Comparison of ENCODE assay signal across 8 cellular contexts in the genomic region with DNA sequence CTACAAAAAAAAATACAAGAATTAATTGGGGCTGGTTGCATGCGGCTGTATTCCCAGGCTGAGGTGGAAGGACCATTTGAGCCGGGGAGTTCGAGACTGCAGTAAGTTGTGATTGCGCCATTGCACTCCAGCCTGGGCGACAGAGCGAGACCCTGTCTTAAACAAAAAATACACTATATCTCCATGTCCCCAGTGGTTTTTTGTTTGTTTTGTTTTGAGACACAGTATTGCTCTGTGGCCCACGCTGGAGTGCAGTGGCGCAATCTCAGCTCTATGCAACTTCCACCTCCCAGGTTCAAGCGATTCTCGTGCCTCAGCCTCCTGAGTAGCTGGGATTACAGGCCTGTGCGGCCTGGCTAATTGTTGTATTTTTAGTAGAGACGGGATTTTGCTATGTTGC. TPM values are rescaled to one million over a fixed set of nuclear protein-coding genes. Genes with fewer than 3 reads are reported as not detected.
DNase-seq lines count a peak whose midpoint lies in the region; TF ChIP-seq lines count a peak whose summit lies in the region.
"Had no signal": no experiment of that assay in that cellular context is flagged by ENCODE, and none has a peak within 500 bp of the region (broad histone marks: within the 10 kb centered on the region; RNA-seq: fewer than 3 reads in every experiment).

No MANE protein-coding gene starts in this region.

- peaks cover 5% of the 10 kb centered on the region for H4K20me1 ChIP-seq in hepatocyte (ENCODE audit: insufficient read depth, poor library complexity, severe bottlenecking)

- DNase-seq in HFFc6 (no peak), WERI-Rb-1 (no peak), hepatocyte (ENCODE audit: low spot score) (no peak), spleen (no peak), mucosa of gallbladder (ENCODE audit: low spot score) (no peak), NCI-H446 (lab: John Stamatoyannopoulos, UW) (no peak), HuH-7.5 (ENCODE audit: low spot score) (no peak)
- DNase-seq: T1000 had no signal

- peaks cover 32% of the 10 kb centered on the region for H3K79me2 ChIP-seq in hepatocyte

- no peaks in the 10 kb centered on the region for H3K9me2 ChIP-seq in hepatocyte (replicated peaks; ENCODE audit: insufficient read depth)

- no peak for TF ChIP-seq CTCF in HFFc6 (IDR thresholded peaks at IDR 0.05)
- no peak for TF ChIP-seq CTCF in WERI-Rb-1 (IDR thresholded peaks at IDR 0.05; ENCODE audit: low read depth, low read length)
- TF ChIP-seq CTCF in hepatocyte (IDR thresholded peaks at IDR 0.05; ENCODE audit: poor library complexity): no peak
- TF ChIP-seq CTCF in spleen (IDR thresholded peaks at IDR 0.05 in 8 of 11, conservative IDR thresholded peaks at IDR 0.05 in 3 of 11): no peak

- H3K27ac ChIP-seq in WERI-Rb-1 (peak overlapping the region; percentile 98; the same call in 1 of the 2 replicates), hepatocyte (peak overlapping the region; percentile 93), spleen (peak overlapping the region in 4 of 8 donors; percentile 89 to 96 (median 90))

- 90% methylated on average over 12 of the region's 12 CpGs for WGBS in hepatocyte (ENCODE audit: low lambda C conversion rate, missing lambda C conversion rate)
- 59 to 92% (median 73%) methylated on average over 12 of the region's 12 CpGs for WGBS in spleen, 5 donors

- H3K4me3 ChIP-seq in WERI-Rb-1 (ENCODE audit: low read depth, low read length) (peak overlapping the region; percentile 98), hepatocyte (peak overlapping the region; percentile 60), spleen (peak overlapping the region in 7 of 8 donors; percentile 96 to 100 (median 99))

- H3K27me3 Mint-ChIP-seq in HFFc6 (ENCODE audit: insufficient read depth): peaks cover 2% of the 10 kb centered on the region

- H3K9me3 ChIP-seq in WERI-Rb-1 (ENCODE audit: severe bottlenecking): no peaks in the 10 kb centered on the region
- H3K9me3 ChIP-seq in hepatocyte (ENCODE audit: low read depth): no peaks in the 10 kb centered on the region
- no peaks in the 10 kb centered on the region for H3K9me3 ChIP-seq in spleen

- no peak for TF ChIP-seq POLR2A in spleen (IDR thresholded peaks at IDR 0.05)

- peaks cover 13% of the 10 kb centered on the region for H3K4me1 ChIP-seq in hepatocyte (ENCODE audit: insufficient read depth)
- peaks cover 17 to 40% (median 31%) of the 10 kb centered on the region in 6 donors for H3K4me1 ChIP-seq in spleen

- H3K36me3 Mint-ChIP-seq in HFFc6 (ENCODE audit: low read depth): peaks cover 9% of the 10 kb centered on the region; the same call in 1 of the 2 replicates

- H2AFZ ChIP-seq in hepatocyte: no peak overlapping the region

- H3K27me3 ChIP-seq in WERI-Rb-1 (ENCODE audit: insufficient read depth, low read depth, severe bottlenecking) (no peaks in the 10 kb centered on the region), hepatocyte (no peaks in the 10 kb centered on the region), spleen (replicated peaks in 1 of 7) (no peaks in the 10 kb centered on the region)

- H3K4me2 ChIP-seq in hepatocyte: peak overlapping the region; percentile 88

- H3K36me3 ChIP-seq in WERI-Rb-1 (peaks cover 76% of the 10 kb centered on the region), hepatocyte (replicated peaks; ENCODE audit: insufficient read depth, low read depth) (no peaks in the 10 kb centered on the region), spleen (peaks cover 0 to 70% (median 30%) of the 10 kb centered on the region in 6 donors)

- H3K4me1 Mint-ChIP-seq in HFFc6 (ENCODE audit: low read depth): peaks cover 9% of the 10 kb centered on the region; the same call in 1 of the 2 replicates

- peak overlapping the region; percentile 95 for H3K4me3 Mint-ChIP-seq in HFFc6

- no peaks in the 10 kb centered on the region for H3K9me3 Mint-ChIP-seq in HFFc6

- H3K27ac Mint-ChIP-seq in HFFc6: peak overlapping the region; percentile 98

- intact Hi-C loops in spleen (cut with DNase I; ENCODE audit: low total_unique reads): no loop called here

RNA-seq across cellular contexts. Expression of gene COQ4, which starts 1.1 kb away (rescaled TPM):
- 10 to 100 TPM; 29.8 to 33.3 (median 31.3) TPM for total RNA-seq in HFFc6 (2021; fragmentation: NEBNext Ultra II Directional; extraction: Animal tissue kit (Norgen Biotek cat#: 25700))
- total RNA-seq in hepatocyte: 38.2 and 40.9 TPM in 2 replicates
- polyA plus RNA-seq in hepatocyte: 35.2 and 42.8 TPM in 2 replicates
- 10 to 100 TPM; 23.9 to 53.8 (median 37.3) TPM for total RNA-seq in spleen
- 10 to 100 TPM; 39.2 to 63.7 (median 54.7) TPM for polyA plus RNA-seq in spleen
- total RNA-seq in mucosa of gallbladder: 54.8 TPM

RNA-seq across cellular contexts. Expression of gene TRUB2, which starts 1.5 kb away (rescaled TPM):
- 10 to 100 TPM; 27.0 to 38.5 (median 34.3) TPM for total RNA-seq in HFFc6 (2021; fragmentation: NEBNext Ultra II Directional; extraction: Animal tissue kit (Norgen Biotek cat#: 25700))
- 15.1 and 17.4 TPM in 2 replicates for total RNA-seq in hepatocyte
- polyA plus RNA-seq in hepatocyte: 44.5 and 50.9 TPM in 2 replicates
- total RNA-seq in spleen: 10 to 100 TPM in 5 of 7 donors, 1 to 10 TPM in 2; 9.0 to 19.2 (median 16.3) TPM
- polyA plus RNA-seq in spleen: 10 to 100 TPM; 11.8 to 15.3 (median 14.1) TPM
- 21.8 TPM for total RNA-seq in mucosa of gallbladder

RNA-seq across cellular contexts. Expression of gene SLC27A4, which starts 16.5 kb away (rescaled TPM):
- total RNA-seq in HFFc6 (2021; fragmentation: NEBNext Ultra II Directional; extraction: Animal tissue kit (Norgen Biotek cat#: 25700)): 10 to 100 TPM; 21.1 to 31.1 (median 23.2) TPM
- total RNA-seq in hepatocyte (16.1 and 23.4 TPM in 2 replicates), spleen (10 to 100 TPM in 6 of 7 donors, 1 to 10 TPM in 1; 9.6 to 14.2 (median 11.8) TPM), mucosa of gallbladder (50.4 TPM)
- polyA plus RNA-seq in hepatocyte (19.1 and 21.9 TPM in 2 replicates), spleen (10 to 100 TPM in 1 of 3 donors, 1 to 10 TPM in 2; 8.4 to 15.5 (median 8.5) TPM)

RNA-seq across cellular contexts. Expression of gene URM1, which starts 47.4 kb away (rescaled TPM):
- total RNA-seq in HFFc6 (2021; fragmentation: NEBNext Ultra II Directional; extraction: Animal tissue kit (Norgen Biotek cat#: 25700)): 10 to 100 TPM; 63.8 to 75.5 (median 70.2) TPM
- total RNA-seq in hepatocyte (32.7 and 33.8 TPM in 2 replicates), spleen (10 to 100 TPM; 32.9 to 58.1 (median 43.8) TPM), mucosa of gallbladder (53.1 TPM)
- polyA plus RNA-seq in hepatocyte (55.7 and 66.7 TPM in 2 replicates), spleen (10 to 100 TPM; 28.1 to 47.9 (median 47.9) TPM)

RNA-seq across cellular contexts. Expression of gene SWI5, which starts 47.7 kb away (rescaled TPM):
- 10 to 100 TPM; 40.7 to 46.7 (median 41.9) TPM for total RNA-seq in HFFc6 (2021; fragmentation: NEBNext Ultra II Directional; extraction: Animal tissue kit (Norgen Biotek cat#: 25700))
- 29.0 and 33.0 TPM in 2 replicates for total RNA-seq in hepatocyte
- 55.7 and 58.4 TPM in 2 replicates for polyA plus RNA-seq in hepatocyte
- total RNA-seq in spleen: 10 to 100 TPM in 6 of 7 donors, 1 to 10 TPM in 1; 8.4 to 19.1 (median 13.6) TPM
- 10 to 100 TPM; 15.6 to 23.4 (median 23.0) TPM for polyA plus RNA-seq in spleen
- total RNA-seq in mucosa of gallbladder: 26.9 TPM
